Comparison of ENCODE assay signal across 1 cellular context in genomic region chr19:4791183-4792018, GRCh38.
TF ChIP-seq lines count a peak whose summit lies in the region.

Gene FEM1A (plus strand): TSS chr19:4791734. CDS start chr19:4791855, 121 bp downstream.

TF ChIP-seq in HEK293, 187 proteins besides CTCF, POLR2A, EP300 and RAD21 (continued from another document and continues in another):
- TF ChIP-seq, protein P1, sequence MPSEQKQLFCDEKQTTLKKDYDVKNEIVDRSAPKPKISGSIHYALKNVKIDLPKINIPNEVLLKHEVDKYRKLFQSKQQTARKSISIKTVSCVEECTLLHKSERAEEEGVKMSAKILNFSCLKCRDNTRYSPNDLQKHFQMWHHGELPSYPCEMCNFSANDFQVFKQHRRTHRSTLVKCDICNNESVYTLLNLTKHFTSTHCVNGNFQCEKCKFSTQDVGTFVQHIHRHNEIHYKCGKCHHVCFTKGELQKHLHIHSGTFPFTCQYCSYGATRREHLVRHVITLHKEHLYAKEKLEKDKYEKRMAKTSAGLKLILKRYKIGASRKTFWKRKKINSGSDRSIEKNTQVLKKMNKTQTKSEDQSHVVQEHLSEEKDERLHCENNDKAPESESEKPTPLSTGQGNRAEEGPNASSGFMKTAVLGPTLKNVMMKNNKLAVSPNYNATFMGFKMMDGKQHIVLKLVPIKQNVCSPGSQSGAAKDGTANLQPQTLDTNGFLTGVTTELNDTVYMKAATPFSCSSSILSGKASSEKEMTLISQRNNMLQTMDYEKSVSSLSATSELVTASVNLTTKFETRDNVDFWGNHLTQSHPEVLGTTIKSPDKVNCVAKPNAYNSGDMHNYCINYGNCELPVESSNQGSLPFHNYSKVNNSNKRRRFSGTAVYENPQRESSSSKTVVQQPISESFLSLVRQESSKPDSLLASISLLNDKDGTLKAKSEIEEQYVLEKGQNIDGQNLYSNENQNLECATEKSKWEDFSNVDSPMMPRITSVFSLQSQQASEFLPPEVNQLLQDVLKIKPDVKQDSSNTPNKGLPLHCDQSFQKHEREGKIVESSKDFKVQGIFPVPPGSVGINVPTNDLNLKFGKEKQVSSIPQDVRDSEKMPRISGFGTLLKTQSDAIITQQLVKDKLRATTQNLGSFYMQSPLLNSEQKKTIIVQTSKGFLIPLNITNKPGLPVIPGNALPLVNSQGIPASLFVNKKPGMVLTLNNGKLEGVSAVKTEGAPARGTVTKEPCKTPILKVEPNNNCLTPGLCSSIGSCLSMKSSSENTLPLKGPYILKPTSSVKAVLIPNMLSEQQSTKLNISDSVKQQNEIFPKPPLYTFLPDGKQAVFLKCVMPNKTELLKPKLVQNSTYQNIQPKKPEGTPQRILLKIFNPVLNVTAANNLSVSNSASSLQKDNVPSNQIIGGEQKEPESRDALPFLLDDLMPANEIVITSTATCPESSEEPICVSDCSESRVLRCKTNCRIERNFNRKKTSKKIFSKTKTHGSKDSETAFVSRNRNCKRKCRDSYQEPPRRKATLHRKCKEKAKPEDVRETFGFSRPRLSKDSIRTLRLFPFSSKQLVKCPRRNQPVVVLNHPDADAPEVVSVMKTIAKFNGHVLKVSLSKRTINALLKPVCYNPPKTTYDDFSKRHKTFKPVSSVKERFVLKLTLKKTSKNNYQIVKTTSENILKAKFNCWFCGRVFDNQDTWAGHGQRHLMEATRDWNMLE (tag by site-specific recombination; conservative IDR thresholded peaks at IDR 0.05; ENCODE audit: low read depth), result peak; percentile 85
- TF ChIP-seq ZBTB26 (tag by site-specific recombination; optimal IDR thresholded peaks at IDR 0.05) (peak; percentile 76), MYNN (tag by site-specific recombination; IDR thresholded peaks at IDR 0.05; ENCODE audit: borderline replicate concordance) (no peak), ZNF654 (tag by site-specific recombination; IDR thresholded peaks at IDR 0.05; ENCODE audit: low read depth) (peak; percentile 81), ZBTB48 (tag by site-specific recombination; IDR thresholded peaks at IDR 0.05) (no peak), ZNF266 (tag by site-specific recombination; IDR thresholded peaks at IDR 0.05; ENCODE audit: low read depth) (no peak), ZNF132 (tag by site-specific recombination; IDR thresholded peaks at IDR 0.05; ENCODE audit: borderline replicate concordance) (no peak), ZSCAN16 (tag by site-specific recombination; IDR thresholded peaks at IDR 0.05) (no peak), ZNF777 (tag by site-specific recombination; IDR thresholded peaks at IDR 0.05; ENCODE audit: borderline replicate concordance) (peak; percentile 49; the same call in 1 of the 2 replicates), ZNF585B (tag by site-specific recombination; IDR thresholded peaks at IDR 0.05) (no peak), ZSCAN23 (tag by site-specific recombination; IDR thresholded peaks at IDR 0.05) (no peak), ZNF645 (tag by site-specific recombination; IDR thresholded peaks at IDR 0.05) (no peak), ZNF335 (tag by site-specific recombination; conservative IDR thresholded peaks at IDR 0.05) (peak; percentile 61), ZBTB7A (tag by site-specific recombination; IDR thresholded peaks at IDR 0.05; ENCODE audit: low read depth) (peak; percentile 98), GLIS2 (tag by site-specific recombination; IDR thresholded peaks at IDR 0.05) (no peak; the same call in 1 of the 2 replicates), BCL11B (tag by site-specific recombination; IDR thresholded peaks at IDR 0.05; ENCODE audit: low read depth) (no peak), ZNF488 (tag by site-specific recombination; IDR thresholded peaks at IDR 0.05) (no peak), SP3 (tag by site-specific recombination; IDR thresholded peaks at IDR 0.05) (peak; percentile 92), ZNF423 (tag by site-specific recombination; IDR thresholded peaks at IDR 0.05) (no peak), ZBTB21 (tag by site-specific recombination; IDR thresholded peaks at IDR 0.05) (peak; percentile 100), PATZ1 (tag by site-specific recombination; IDR thresholded peaks at IDR 0.05) (peak; percentile 42), KLF10 (tag by site-specific recombination; IDR thresholded peaks at IDR 0.05) (no peak), ZNF692 (tag by site-specific recombination; IDR thresholded peaks at IDR 0.05) (peak; percentile 53), GLI4 (tag by site-specific recombination; IDR thresholded peaks at IDR 0.05) (no peak), SP2 (tag by site-specific recombination; IDR thresholded peaks at IDR 0.05) (peak; percentile 88), ZNF394 (tag by site-specific recombination; IDR thresholded peaks at IDR 0.05; ENCODE audit: borderline replicate concordance) (peak; percentile 72), KLF8 (tag by site-specific recombination; IDR thresholded peaks at IDR 0.05) (peak; percentile 92), ZNF324 (tag by site-specific recombination; IDR thresholded peaks at IDR 0.05) (peak; percentile 80; the same call in 1 of the 2 replicates), ZBTB49 (tag by site-specific recombination; IDR thresholded peaks at IDR 0.05; ENCODE audit: low read depth) (no peak), OVOL3 (tag by site-specific recombination; IDR thresholded peaks at IDR 0.05) (0 out of 2 replicates have a peak, but pooled peaks have one; percentile 29), ZNF174 (tag by site-specific recombination; IDR thresholded peaks at IDR 0.05) (no peak), ZNF10 (tag by site-specific recombination; IDR thresholded peaks at IDR 0.05) (0 out of 2 replicates have a peak, but pooled peaks have one; percentile 56), ZNF76 (tag by site-specific recombination; IDR thresholded peaks at IDR 0.05; ENCODE audit: borderline replicate concordance, low read depth) (peak; percentile 100), REPIN1 (tag by site-specific recombination; IDR thresholded peaks at IDR 0.05; ENCODE audit: low read depth) (no peak), KLF16 (tag by site-specific recombination; IDR thresholded peaks at IDR 0.05) (peak; percentile 55; the same call in 1 of the 2 replicates), PBX3 (CRISPR knock-in tag; IDR thresholded peaks at IDR 0.05) (peak; percentile 92), ZBTB17 (tag by site-specific recombination; IDR thresholded peaks at IDR 0.05) (peak; percentile 82)
- TF ChIP-seq, protein P2, sequence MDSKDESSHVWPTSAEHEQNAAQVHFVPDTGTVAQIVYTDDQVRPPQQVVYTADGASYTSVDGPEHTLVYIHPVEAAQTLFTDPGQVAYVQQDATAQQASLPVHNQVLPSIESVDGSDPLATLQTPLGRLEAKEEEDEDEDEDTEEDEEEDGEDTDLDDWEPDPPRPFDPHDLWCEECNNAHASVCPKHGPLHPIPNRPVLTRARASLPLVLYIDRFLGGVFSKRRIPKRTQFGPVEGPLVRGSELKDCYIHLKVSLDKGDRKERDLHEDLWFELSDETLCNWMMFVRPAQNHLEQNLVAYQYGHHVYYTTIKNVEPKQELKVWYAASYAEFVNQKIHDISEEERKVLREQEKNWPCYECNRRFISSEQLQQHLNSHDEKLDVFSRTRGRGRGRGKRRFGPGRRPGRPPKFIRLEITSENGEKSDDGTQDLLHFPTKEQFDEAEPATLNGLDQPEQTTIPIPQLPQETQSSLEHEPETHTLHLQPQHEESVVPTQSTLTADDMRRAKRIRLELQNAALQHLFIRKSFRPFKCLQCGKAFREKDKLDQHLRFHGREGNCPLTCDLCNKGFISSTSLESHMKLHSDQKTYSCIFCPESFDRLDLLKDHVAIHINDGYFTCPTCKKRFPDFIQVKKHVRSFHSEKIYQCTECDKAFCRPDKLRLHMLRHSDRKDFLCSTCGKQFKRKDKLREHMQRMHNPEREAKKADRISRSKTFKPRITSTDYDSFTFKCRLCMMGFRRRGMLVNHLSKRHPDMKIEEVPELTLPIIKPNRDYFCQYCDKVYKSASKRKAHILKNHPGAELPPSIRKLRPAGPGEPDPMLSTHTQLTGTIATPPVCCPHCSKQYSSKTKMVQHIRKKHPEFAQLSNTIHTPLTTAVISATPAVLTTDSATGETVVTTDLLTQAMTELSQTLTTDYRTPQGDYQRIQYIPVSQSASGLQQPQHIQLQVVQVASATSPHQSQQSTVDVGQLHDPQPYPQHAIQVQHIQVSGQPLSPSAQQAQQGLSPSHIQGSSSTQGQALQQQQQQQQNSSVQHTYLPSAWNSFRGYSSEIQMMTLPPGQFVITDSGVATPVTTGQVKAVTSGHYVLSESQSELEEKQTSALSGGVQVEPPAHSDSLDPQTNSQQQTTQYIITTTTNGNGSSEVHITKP (tag by site-specific recombination; IDR thresholded peaks at IDR 0.05), result peak; percentile 75
- TF ChIP-seq, protein P3, sequence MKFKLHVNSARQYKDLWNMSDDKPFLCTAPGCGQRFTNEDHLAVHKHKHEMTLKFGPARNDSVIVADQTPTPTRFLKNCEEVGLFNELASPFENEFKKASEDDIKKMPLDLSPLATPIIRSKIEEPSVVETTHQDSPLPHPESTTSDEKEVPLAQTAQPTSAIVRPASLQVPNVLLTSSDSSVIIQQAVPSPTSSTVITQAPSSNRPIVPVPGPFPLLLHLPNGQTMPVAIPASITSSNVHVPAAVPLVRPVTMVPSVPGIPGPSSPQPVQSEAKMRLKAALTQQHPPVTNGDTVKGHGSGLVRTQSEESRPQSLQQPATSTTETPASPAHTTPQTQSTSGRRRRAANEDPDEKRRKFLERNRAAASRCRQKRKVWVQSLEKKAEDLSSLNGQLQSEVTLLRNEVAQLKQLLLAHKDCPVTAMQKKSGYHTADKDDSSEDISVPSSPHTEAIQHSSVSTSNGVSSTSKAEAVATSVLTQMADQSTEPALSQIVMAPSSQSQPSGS (tag by site-specific recombination; IDR thresholded peaks at IDR 0.05; ENCODE audit: low read depth), result peak; percentile 95
